8 cellular contexts compared by ENCODE assay signal in genomic region chr19:5790573-5791520, GRCh38. TPM values are rescaled to one million over a fixed set of nuclear protein-coding genes. Genes with fewer than 3 reads are reported as not detected.
DNase-seq lines count a peak whose midpoint lies in the region; ATAC-seq and TF ChIP-seq lines count a peak whose summit lies in the region.

TSS of gene DUS3L (minus strand) at chr19:5791163. CDS start at chr19:5791141, 22 bp downstream.

- peak; percentile 89 for ATAC-seq in GM21515 (IDR thresholded peaks at IDR 0.05; ENCODE audit: unreplicated experiment)

- DNase-seq in D341Med (ENCODE audit: low spot score), result peak; percentile 97
- peak; percentile 98 for DNase-seq in HuH-7 (ENCODE audit: low spot score)
- peak; percentile 99 for DNase-seq in activated CD8-positive, alpha-beta memory T cell treated with anti-CD3 and anti-CD28 coated beads, Interleukin-2, amount 50 U/mL, for 48 hours
- DNase-seq in endothelial cell (ENCODE audit: low spot score), result peak; percentile 92
- peak; percentile 91 to 93 for DNase-seq in mesothelial cell of epicardium (ENCODE audit: low spot score in 2 of 2, unreplicated experiment in 2 of 2)
- DNase-seq in stimulated activated CD8-positive, alpha-beta memory T cell treated with anti-CD3 and anti-CD28 coated beads, Interleukin-15, amount 100 ng/mL, for 48 hours (ENCODE audit: low read depth in 2 of 2), result peak; percentile 92 to 93

- H3K4me2 ChIP-seq in OCI-LY3 (ENCODE audit: low read length), result peak within 1 kb of the TSS; percentile 75

- H3K36me3 ChIP-seq in OCI-LY3 (replicated peaks; ENCODE audit: low read depth, low read length), result peaks cover 36% of the 10 kb centered on the region

- no peaks in the 10 kb centered on the region for H3K9me3 ChIP-seq in OCI-LY3 (ENCODE audit: insufficient read depth, low read length)

- peak within 1 kb of the TSS; percentile 81 for H3K27ac ChIP-seq in OCI-LY3 (ENCODE audit: low read length)

- peaks cover 16% of the 10 kb centered on the region for H3K79me2 ChIP-seq in OCI-LY3 (ENCODE audit: low read length)

- H3K4me3 Mint-ChIP-seq in endothelial cell (ENCODE audit: unreplicated experiment), result peak within 1 kb of the TSS; percentile 99
- H3K4me3 Mint-ChIP-seq in mesothelial cell of epicardium, result peak within 1 kb of the TSS; percentile 95

- peaks cover 9% of the 10 kb centered on the region for H3K4me1 ChIP-seq in OCI-LY3 (ENCODE audit: low read length)

- no peak for TF ChIP-seq CTCF in OCI-LY3 (IDR thresholded peaks at IDR 0.05; ENCODE audit: low read depth, low read length)
- TF ChIP-seq CTCF in endothelial cell (IDR thresholded peaks at IDR 0.05; ENCODE audit: unreplicated experiment), result no peak
- TF ChIP-seq CTCF in mesothelial cell of epicardium (IDR thresholded peaks at IDR 0.05; ENCODE audit: unreplicated experiment), result no peak

- no peaks in the 10 kb centered on the region for H3K27me3 ChIP-seq in OCI-LY3 (ENCODE audit: low read depth, low read length)

- H3K9me3 Mint-ChIP-seq in endothelial cell (ENCODE audit: unreplicated experiment) (no peaks in the 10 kb centered on the region), mesothelial cell of epicardium (peaks cover 4% of the 10 kb centered on the region)

- H3K27me3 Mint-ChIP-seq in endothelial cell (ENCODE audit: unreplicated experiment) (peaks cover 14% of the 10 kb centered on the region), mesothelial cell of epicardium (ENCODE audit: low read depth) (no peaks in the 10 kb centered on the region)

- H3K36me3 Mint-ChIP-seq in endothelial cell (ENCODE audit: low read depth, unreplicated experiment), result peaks cover 17% of the 10 kb centered on the region
- H3K36me3 Mint-ChIP-seq in mesothelial cell of epicardium, result peaks cover 28% of the 10 kb centered on the region

- H3K4me1 Mint-ChIP-seq in endothelial cell (ENCODE audit: unreplicated experiment), result peaks cover 11% of the 10 kb centered on the region
- peaks cover 11% of the 10 kb centered on the region for H3K4me1 Mint-ChIP-seq in mesothelial cell of epicardium

- H3K27ac Mint-ChIP-seq in endothelial cell (ENCODE audit: unreplicated experiment) (peak within 1 kb of the TSS; percentile 99), mesothelial cell of epicardium (peak within 1 kb of the TSS; percentile 99)

- H2AFZ ChIP-seq in OCI-LY3 (ENCODE audit: low read depth, low read length), result peak within 1 kb of the TSS; percentile 61; the same call in 1 of the 2 replicates

- peak within 1 kb of the TSS; percentile 87 for H3K9ac ChIP-seq in OCI-LY3 (ENCODE audit: low read length)

- H4K20me1 ChIP-seq in OCI-LY3 (ENCODE audit: insufficient read depth, low read length), result 0 out of 2 replicates have a peak, but pooled peaks cover 3% of the 10 kb centered on the region

- H3K4me3 ChIP-seq in OCI-LY3 (ENCODE audit: low read length), result peak within 1 kb of the TSS; percentile 77

RNA-seq across cellular contexts. Expression of gene DUS3L, which starts in this region (rescaled TPM):
- 16.2 TPM for total RNA-seq in endothelial cell (ENCODE audit: unreplicated experiment)
- total RNA-seq in mesothelial cell of epicardium, result 54.0 to 61.1 TPM (median 56.9 TPM) in 3 replicates

Comparison
In these comparisons a context has a peak if more than half of its experiments do, and no peak if none do; other contexts are left out.
1. Peak in every context shown above with its lines: DNase-seq, ATAC-seq, H3K4me3 ChIP-seq and H3K27ac ChIP-seq.